Comparison of ENCODE assay signal across 1 cellular context in genomic region chr7:26182283-26182682, GRCh38.
A peak's percentile ranks its signal among the peaks of the same experiment; 100 is the strongest.
TF ChIP-seq lines count a peak whose summit lies in the region.

No MANE protein-coding gene starts in this region.

TF ChIP-seq in WTC11, 78 proteins besides CTCF, POLR2A, EP300 and RAD21 (continued from another document):
- TF ChIP-seq, protein P1, sequence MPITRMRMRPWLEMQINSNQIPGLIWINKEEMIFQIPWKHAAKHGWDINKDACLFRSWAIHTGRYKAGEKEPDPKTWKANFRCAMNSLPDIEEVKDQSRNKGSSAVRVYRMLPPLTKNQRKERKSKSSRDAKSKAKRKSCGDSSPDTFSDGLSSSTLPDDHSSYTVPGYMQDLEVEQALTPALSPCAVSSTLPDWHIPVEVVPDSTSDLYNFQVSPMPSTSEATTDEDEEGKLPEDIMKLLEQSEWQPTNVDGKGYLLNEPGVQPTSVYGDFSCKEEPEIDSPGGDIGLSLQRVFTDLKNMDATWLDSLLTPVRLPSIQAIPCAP (CRISPR knock-in tag; IDR thresholded peaks at IDR 0.05): no peak
- TF ChIP-seq MAX (CRISPR knock-in tag; IDR thresholded peaks at IDR 0.05) (no peak), NFE2L1 (CRISPR knock-in tag; IDR thresholded peaks at IDR 0.05) (no peak), CBFB (CRISPR knock-in tag; IDR thresholded peaks at IDR 0.05; ENCODE audit: low read depth) (no peak), ZNF425 (CRISPR knock-in tag; conservative IDR thresholded peaks at IDR 0.05) (no peak), TEAD4 (CRISPR knock-in tag; IDR thresholded peaks at IDR 0.05) (no peak), ZNF232 (CRISPR knock-in tag; IDR thresholded peaks at IDR 0.05) (no peak), NFATC4 (CRISPR knock-in tag; IDR thresholded peaks at IDR 0.05) (0 out of 2 replicates have a peak, but pooled peaks have one; percentile 36), ZNF671 (CRISPR knock-in tag; IDR thresholded peaks at IDR 0.05) (peak; percentile 47), ELF4 (CRISPR knock-in tag; IDR thresholded peaks at IDR 0.05; ENCODE audit: low read depth) (no peak), NR1H2 (CRISPR knock-in tag; IDR thresholded peaks at IDR 0.05) (no peak), EMX1 (CRISPR knock-in tag; IDR thresholded peaks at IDR 0.05) (0 out of 2 replicates have a peak, but pooled peaks have one; percentile 22), PRRX2 (CRISPR knock-in tag; IDR thresholded peaks at IDR 0.05) (no peak)
- TF ChIP-seq, protein P2, sequence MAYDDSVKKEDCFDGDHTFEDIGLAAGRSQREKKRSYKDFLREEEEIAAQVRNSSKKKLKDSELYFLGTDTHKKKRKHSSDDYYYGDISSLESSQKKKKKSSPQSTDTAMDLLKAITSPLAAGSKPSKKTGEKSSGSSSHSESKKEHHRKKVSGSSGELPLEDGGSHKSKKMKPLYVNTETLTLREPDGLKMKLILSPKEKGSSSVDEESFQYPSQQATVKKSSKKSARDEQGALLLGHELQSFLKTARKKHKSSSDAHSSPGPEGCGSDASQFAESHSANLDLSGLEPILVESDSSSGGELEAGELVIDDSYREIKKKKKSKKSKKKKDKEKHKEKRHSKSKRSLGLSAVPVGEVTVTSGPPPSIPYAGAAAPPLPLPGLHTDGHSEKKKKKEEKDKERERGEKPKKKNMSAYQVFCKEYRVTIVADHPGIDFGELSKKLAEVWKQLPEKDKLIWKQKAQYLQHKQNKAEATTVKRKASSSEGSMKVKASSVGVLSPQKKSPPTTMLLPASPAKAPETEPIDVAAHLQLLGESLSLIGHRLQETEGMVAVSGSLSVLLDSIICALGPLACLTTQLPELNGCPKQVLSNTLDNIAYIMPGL (CRISPR knock-in tag; IDR thresholded peaks at IDR 0.05): no peak
- TF ChIP-seq, protein P3, sequence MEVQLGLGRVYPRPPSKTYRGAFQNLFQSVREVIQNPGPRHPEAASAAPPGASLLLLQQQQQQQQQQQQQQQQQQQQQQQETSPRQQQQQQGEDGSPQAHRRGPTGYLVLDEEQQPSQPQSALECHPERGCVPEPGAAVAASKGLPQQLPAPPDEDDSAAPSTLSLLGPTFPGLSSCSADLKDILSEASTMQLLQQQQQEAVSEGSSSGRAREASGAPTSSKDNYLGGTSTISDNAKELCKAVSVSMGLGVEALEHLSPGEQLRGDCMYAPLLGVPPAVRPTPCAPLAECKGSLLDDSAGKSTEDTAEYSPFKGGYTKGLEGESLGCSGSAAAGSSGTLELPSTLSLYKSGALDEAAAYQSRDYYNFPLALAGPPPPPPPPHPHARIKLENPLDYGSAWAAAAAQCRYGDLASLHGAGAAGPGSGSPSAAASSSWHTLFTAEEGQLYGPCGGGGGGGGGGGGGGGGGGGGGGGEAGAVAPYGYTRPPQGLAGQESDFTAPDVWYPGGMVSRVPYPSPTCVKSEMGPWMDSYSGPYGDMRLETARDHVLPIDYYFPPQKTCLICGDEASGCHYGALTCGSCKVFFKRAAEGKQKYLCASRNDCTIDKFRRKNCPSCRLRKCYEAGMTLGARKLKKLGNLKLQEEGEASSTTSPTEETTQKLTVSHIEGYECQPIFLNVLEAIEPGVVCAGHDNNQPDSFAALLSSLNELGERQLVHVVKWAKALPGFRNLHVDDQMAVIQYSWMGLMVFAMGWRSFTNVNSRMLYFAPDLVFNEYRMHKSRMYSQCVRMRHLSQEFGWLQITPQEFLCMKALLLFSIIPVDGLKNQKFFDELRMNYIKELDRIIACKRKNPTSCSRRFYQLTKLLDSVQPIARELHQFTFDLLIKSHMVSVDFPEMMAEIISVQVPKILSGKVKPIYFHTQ (CRISPR knock-in tag; IDR thresholded peaks at IDR 0.05): no peak
